In the genomic region with DNA sequence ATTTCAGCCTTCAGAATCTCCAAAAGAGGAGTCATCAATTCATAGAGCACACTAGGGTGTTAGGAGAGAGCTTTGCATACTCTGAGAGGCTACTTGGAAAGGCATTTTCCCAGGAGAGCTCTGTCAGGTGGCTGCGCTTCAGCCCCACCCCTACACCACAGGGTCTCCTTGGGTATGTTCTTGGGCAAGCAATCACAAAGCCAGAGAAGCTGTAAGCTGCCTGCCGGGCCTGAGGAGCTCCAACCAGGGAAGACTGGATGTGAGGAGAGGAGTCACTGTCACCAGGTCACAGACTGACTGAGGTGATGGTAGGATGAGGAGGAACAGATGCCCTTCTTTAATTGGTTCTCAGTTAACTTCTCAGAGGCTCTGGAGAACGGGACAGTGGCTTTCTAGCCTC, we compare ENCODE assay signal across 23 cellular contexts.
"Had no signal": no experiment of that assay in that cellular context is flagged by ENCODE, and none has a peak within 500 bp of the region (broad histone marks: within the 10 kb centered on the region; RNA-seq: fewer than 3 reads in every experiment).

No MANE protein-coding gene starts in this region.

- H3K27me3 Mint-ChIP-seq: stimulated activated naive B cell treated with anti-CD40 and anti-IgM and Interleukin-4, amounts not matched to agents 10 μg/mL and 1 μg/mL and 100 μg/mL, for 72 hours; stimulated activated naive CD8-positive, alpha-beta T cell treated with anti-CD3 and anti-CD28 coated beads, Interleukin-15, amount 100 ng/mL, for 72 hours had no signal

- H3K4me3 ChIP-seq: coronary artery, heart right ventricle, psoas muscle, right lobe of liver, spleen, testis, tibial nerve, upper lobe of right lung, vagina had no signal

- H3K9me3 Mint-ChIP-seq: stimulated activated naive B cell treated with anti-CD40 and anti-IgM and Interleukin-4, amounts not matched to agents 10 μg/mL and 1 μg/mL and 100 μg/mL, for 72 hours; stimulated activated naive CD8-positive, alpha-beta T cell treated with anti-CD3 and anti-CD28 coated beads, Interleukin-15, amount 100 ng/mL, for 72 hours had no signal

- H3K27ac Mint-ChIP-seq: stimulated activated naive B cell treated with anti-CD40 and anti-IgM and Interleukin-4, amounts not matched to agents 10 μg/mL and 1 μg/mL and 100 μg/mL, for 72 hours had no signal

- H3K4me1 ChIP-seq: heart right ventricle, psoas muscle, right lobe of liver, spleen, testis, tibial nerve, upper lobe of right lung, vagina had no signal

- ATAC-seq: esophagus mucosa; heart right ventricle; left lobe of liver; psoas muscle; right lobe of liver; stimulated activated naive B cell treated with anti-CD40 and anti-IgM and Interleukin-4, amounts not matched to agents 10 μg/mL and 1 μg/mL and 100 μg/mL, for 72 hours; stimulated activated naive CD8-positive, alpha-beta T cell treated with anti-CD3 and anti-CD28 coated beads, Interleukin-15, amount 100 ng/mL, for 72 hours; upper lobe of right lung had no signal

- H3K27me3 ChIP-seq: heart right ventricle, neutrophil, right lobe of liver, spleen, testis, tibial nerve, upper lobe of right lung, vagina had no signal

- H3K27ac ChIP-seq: coronary artery, heart right ventricle, neutrophil, psoas muscle, right lobe of liver, spleen, testis, tibial nerve, upper lobe of right lung, vagina had no signal

- DNase-seq: effector CD8-positive, alpha-beta T cell; heart right ventricle; hypothalamus; kidney glomerular epithelial cell; mesenchymal stem cell; midbrain; psoas muscle; retina; right lobe of liver; spleen; stimulated activated CD4-positive, alpha-beta T cell treated with anti-CD3 and anti-CD28 coated beads, Interleukin-15, amount 100 ng/mL, for 24 hours; stimulated activated CD4-positive, alpha-beta T cell treated with anti-CD3 and anti-CD28 coated beads, Interleukin-1b, Interleukin-23, amount 100 ng/mL, for 48 hours; stimulated activated CD4-positive, alpha-beta T cell treated with anti-CD3 and anti-CD28 coated beads, Interleukin-4, amount 100 ng/mL, for 24 hours; stimulated activated naive B cell treated with anti-CD40 and anti-IgM and Interleukin-4, amounts not matched to agents 10 μg/mL and 1 μg/mL and 100 μg/mL, for 72 hours; stimulated activated naive CD8-positive, alpha-beta T cell treated with anti-CD3 and anti-CD28 coated beads, Interleukin-15, amount 100 ng/mL, for 72 hours; testis; upper lobe of right lung had no signal

- H3K4me3 Mint-ChIP-seq: stimulated activated naive B cell treated with anti-CD40 and anti-IgM and Interleukin-4, amounts not matched to agents 10 μg/mL and 1 μg/mL and 100 μg/mL, for 72 hours; stimulated activated naive CD8-positive, alpha-beta T cell treated with anti-CD3 and anti-CD28 coated beads, Interleukin-15, amount 100 ng/mL, for 72 hours had no signal
